ENCODE assay signal across 15 cellular contexts in genomic region chr14:70448633-70449032, GRCh38. TPM values are rescaled to one million over a fixed set of nuclear protein-coding genes. Genes with fewer than 3 reads are reported as not detected.
A peak's percentile ranks its signal among the peaks of the same experiment; 100 is the strongest.
DNase-seq lines count a peak whose midpoint lies in the region; ATAC-seq and TF ChIP-seq lines count a peak whose summit lies in the region.
"Had no signal": no experiment of that assay in that cellular context is flagged by ENCODE, and none has a peak within 500 bp of the region (broad histone marks: within the 10 kb centered on the region; RNA-seq: fewer than 3 reads in every experiment).

No MANE protein-coding gene starts in this region.

- H4K20me1 ChIP-seq in hepatocyte (ENCODE audit: insufficient read depth, poor library complexity, severe bottlenecking) = no peaks in the 10 kb centered on the region
- H4K20me1 ChIP-seq in SK-N-SH (ENCODE audit: insufficient read depth) = no peaks in the 10 kb centered on the region

- H3K4me1 ChIP-seq in SJCRH30 (peaks cover 4% of the 10 kb centered on the region), hepatocyte (ENCODE audit: insufficient read depth) (no peaks in the 10 kb centered on the region), SK-N-SH (ENCODE audit: control insufficient read depth in 1 of 2, insufficient read depth in 2 of 2, low read depth in 1 of 2, low read length in 1 of 2) (no peaks in the 10 kb centered on the region)
- H3K4me1 ChIP-seq: spleen had no signal

- H3K4me3 Mint-ChIP-seq in naive thymus-derived CD8-positive, alpha-beta T cell = no peak overlapping the region
- H3K4me3 Mint-ChIP-seq: activated CD8-positive, alpha-beta T cell treated with anti-CD3 and anti-CD28 coated beads, Interleukin-2, amount 10 ng/mL, durations not matched to agents 7 days and 5 days; activated naive CD4-positive, alpha-beta T cell treated with anti-CD3 and anti-CD28 coated beads, Interleukin-2, amount 10 ng/mL, durations not matched to agents 7 days and 5 days had no signal

- no peaks in the 10 kb centered on the region for H3K79me2 ChIP-seq in hepatocyte
- H3K79me2 ChIP-seq in SK-N-SH (ENCODE audit: insufficient read depth) = no peaks in the 10 kb centered on the region

- H3K36me3 Mint-ChIP-seq in naive thymus-derived CD8-positive, alpha-beta T cell = peaks cover 9 to 35% (median 26%) of the 10 kb centered on the region in 3 donors
- H3K36me3 Mint-ChIP-seq: activated naive CD4-positive, alpha-beta T cell treated with anti-CD3 and anti-CD28 coated beads, Interleukin-2, amount 10 ng/mL, durations not matched to agents 7 days and 5 days had no signal

- H3K27ac Mint-ChIP-seq in naive thymus-derived CD8-positive, alpha-beta T cell = no peak overlapping the region
- H3K27ac Mint-ChIP-seq: activated CD8-positive, alpha-beta T cell treated with anti-CD3 and anti-CD28 coated beads, Interleukin-2, amount 10 ng/mL, durations not matched to agents 7 days and 5 days; activated naive CD4-positive, alpha-beta T cell treated with anti-CD3 and anti-CD28 coated beads, Interleukin-2, amount 10 ng/mL, durations not matched to agents 7 days and 5 days had no signal

- ATAC-seq in naive thymus-derived CD8-positive, alpha-beta T cell = no peak
- ATAC-seq: activated CD8-positive, alpha-beta T cell treated with anti-CD3 and anti-CD28 coated beads, Interleukin-2, amount 10 ng/mL, durations not matched to agents 7 days and 5 days had no signal

- no peaks in the 10 kb centered on the region for H3K27me3 Mint-ChIP-seq in naive thymus-derived CD8-positive, alpha-beta T cell
- H3K27me3 Mint-ChIP-seq: activated naive CD4-positive, alpha-beta T cell treated with anti-CD3 and anti-CD28 coated beads, Interleukin-2, amount 10 ng/mL, durations not matched to agents 7 days and 5 days had no signal

- no peak for TF ChIP-seq RAD21 in SK-N-SH (IDR thresholded peaks at IDR 0.05; ENCODE audit: low read length)

- H3F3A ChIP-seq in SK-N-SH (replicated peaks; ENCODE audit: insufficient read depth) = no peaks in the 10 kb centered on the region

- H3K27me3 ChIP-seq in SJCRH30 = no peaks in the 10 kb centered on the region
- no peaks in the 10 kb centered on the region for H3K27me3 ChIP-seq in hepatocyte
- H3K27me3 ChIP-seq in SK-N-SH (ENCODE audit: insufficient read depth) = no peaks in the 10 kb centered on the region
- H3K27me3 ChIP-seq: spleen had no signal

- H3K27ac ChIP-seq in SJCRH30 = no peak overlapping the region
- no peak overlapping the region for H3K27ac ChIP-seq in hepatocyte
- H3K27ac ChIP-seq in SK-N-SH (ENCODE audit: low read depth in 2 of 2, low read length in 1 of 2) = no peak overlapping the region
- H3K27ac ChIP-seq: PC-9, spleen had no signal

- H3K36me3 ChIP-seq in SJCRH30 = no peaks in the 10 kb centered on the region
- H3K36me3 ChIP-seq in hepatocyte (replicated peaks; ENCODE audit: insufficient read depth, low read depth) = no peaks in the 10 kb centered on the region
- no peaks in the 10 kb centered on the region for H3K36me3 ChIP-seq in SK-N-SH (replicated peaks in 1 of 2; ENCODE audit: control insufficient read depth in 1 of 2, insufficient read depth in 2 of 2, low read length in 1 of 2)

- H3K9me3 Mint-ChIP-seq in naive thymus-derived CD8-positive, alpha-beta T cell = peaks cover 3 to 33% (median 12%) of the 10 kb centered on the region in 9 donors

- POLR2A ChIA-PET in AG04449 (lab: Yijun Ruan, JAX) = no interaction called here
- POLR2A ChIA-PET in naive thymus-derived CD8-positive, alpha-beta T cell (lab: Charles Lee) = no interaction called here
- POLR2A ChIA-PET in SK-N-SH (lab: Yijun Ruan, JAX) = no interaction called here

- DNase-seq in AG04449 (ENCODE audit: low read depth, low spot score) (peak; percentile 5), HFF-Myc (ENCODE audit: extremely low read depth, low read depth) (peak; percentile 39), SJCRH30 (peak; percentile 42 to 68), hepatocyte (ENCODE audit: low spot score) (peak; percentile 32), hippocampal formation (lab: John Stamatoyannopoulos, UW) (no peak), GM20000 (ENCODE audit: low spot score) (no peak), SK-N-SH (no peak)
- no peak for DNase-seq in naive thymus-derived CD8-positive, alpha-beta T cell
- DNase-seq: activated CD8-positive, alpha-beta T cell treated with anti-CD3 and anti-CD28 coated beads, Interleukin-2, amount 10 ng/mL, durations not matched to agents 7 days and 5 days; activated naive CD4-positive, alpha-beta T cell treated with anti-CD3 and anti-CD28 coated beads, Interleukin-2, amount 10 ng/mL, durations not matched to agents 7 days and 5 days; AML-193; NCI-H2081 treated with DMSO at 0.1 percent for 48 hours; spleen had no signal

- no peaks in the 10 kb centered on the region for H3K9me2 ChIP-seq in hepatocyte (replicated peaks; ENCODE audit: insufficient read depth)
- no peaks in the 10 kb centered on the region for H3K9me2 ChIP-seq in SK-N-SH

- no peak overlapping the region for H3K4me2 ChIP-seq in hepatocyte
- no peak overlapping the region for H3K4me2 ChIP-seq in SK-N-SH
- H3K4me2 ChIP-seq: PC-9 had no signal

- H3K4me3 ChIP-seq in AG04449 (ENCODE audit: low read depth, low read length) (no peak overlapping the region), HFF-Myc (replicated peaks; ENCODE audit: low read depth, low read length) (no peak overlapping the region), SJCRH30 (no peak overlapping the region), hepatocyte (no peak overlapping the region), SK-N-SH (ENCODE audit: low read depth in 2 of 2, low read length in 1 of 2) (no peak overlapping the region)
- H3K4me3 ChIP-seq: PC-9, spleen had no signal

- H3K4me1 Mint-ChIP-seq in naive thymus-derived CD8-positive, alpha-beta T cell = no peaks in the 10 kb centered on the region
- H3K4me1 Mint-ChIP-seq: activated naive CD4-positive, alpha-beta T cell treated with anti-CD3 and anti-CD28 coated beads, Interleukin-2, amount 10 ng/mL, durations not matched to agents 7 days and 5 days had no signal

- no peak for TF ChIP-seq CTCF in AG04449 (IDR thresholded peaks at IDR 0.05; ENCODE audit: insufficient read depth, low read length, missing control alignments)
- no peak for TF ChIP-seq CTCF in HFF-Myc (IDR thresholded peaks at IDR 0.05; ENCODE audit: low read depth, low read length, missing control alignments)
- no peak for TF ChIP-seq CTCF in hepatocyte (IDR thresholded peaks at IDR 0.05; ENCODE audit: poor library complexity)
- TF ChIP-seq CTCF in GM20000 (IDR thresholded peaks at IDR 0.05; ENCODE audit: extremely low read depth, missing control alignments) = no peak
- no peak for TF ChIP-seq CTCF in SK-N-SH (IDR thresholded peaks at IDR 0.05)

- H3K9me3 ChIP-seq in SJCRH30 (replicated peaks) (peaks cover 2% of the 10 kb centered on the region; the same call in 1 of the 2 replicates), hepatocyte (ENCODE audit: low read depth) (no peaks in the 10 kb centered on the region), SK-N-SH (no peaks in the 10 kb centered on the region)

- H3K9ac ChIP-seq in SK-N-SH = no peak overlapping the region

- no peak for TF ChIP-seq EP300 in SK-N-SH (IDR thresholded peaks at IDR 0.05; ENCODE audit: borderline replicate concordance in 1 of 2, low read depth in 1 of 2, low read length in 1 of 2)

- CTCF ChIA-PET in AG04449 (lab: Yijun Ruan, JAX) (no interaction called here), SK-N-SH (lab: Yijun Ruan, JAX) (no interaction called here)

- H2AFZ ChIP-seq in hepatocyte (no peak overlapping the region), SK-N-SH (ENCODE audit: low read depth) (no peak overlapping the region)
- H2AFZ ChIP-seq: PC-9 had no signal

- WGBS in hepatocyte (ENCODE audit: low lambda C conversion rate, missing lambda C conversion rate) = 83% methylated on average over 3 of the region's 3 CpGs
- WGBS in SK-N-SH (ENCODE audit: low lambda C conversion rate) = 11% methylated on average over 3 of the region's 3 CpGs

TF ChIP-seq in SK-N-SH, 30 proteins besides CTCF, POLR2A, EP300 and RAD21 (continues in another document):
- no peak for TF ChIP-seq FOXJ3 (CRISPR knock-in tag; IDR thresholded peaks at IDR 0.05)
- TF ChIP-seq POLR2AphosphoS5 (IDR thresholded peaks at IDR 0.05; ENCODE audit: low read depth, low read length) = no peak
- TF ChIP-seq USF1 (IDR thresholded peaks at IDR 0.05; ENCODE audit: borderline replicate concordance, low read depth) = no peak
- no peak for TF ChIP-seq CHD2 (IDR thresholded peaks at IDR 0.05; ENCODE audit: low read length, partially characterized antibody)
- TF ChIP-seq GABPA (IDR thresholded peaks at IDR 0.05; ENCODE audit: low read depth) = no peak

RNA-seq across cellular contexts. Expression of gene ADAM21, which starts 3.3 kb away (rescaled TPM):
- 0.15 and 0.67 TPM in 2 replicates for total RNA-seq in SJCRH30 (2014; rRNA removed; shearing (Covaris generic))
- 0.43 TPM in 1 of 2 replicates, not detected in the other for total RNA-seq in hepatocyte
- polyA plus RNA-seq in hepatocyte (1.1 TPM in 1 of 2 replicates, not detected in the other), SK-N-SH (2012; rRNA removed) (1.6 and 3.1 TPM in 2 replicates)
- under 1 TPM in 1 of 2 experiments, not detected in 1; 0.18 TPM for total RNA-seq in naive thymus-derived CD8-positive, alpha-beta T cell
- polyA plus RNA-seq in naive thymus-derived CD8-positive, alpha-beta T cell = under 1 TPM; 0.08 to 0.56 (median 0.25) TPM
- polyA plus RNA-seq in SK-N-SH (2012; cell fraction: cytosol; rRNA removed) = 3.0 TPM in 2 replicates
- 0.60 and 1.7 TPM in 2 replicates for polyA plus RNA-seq in SK-N-SH (2012; cell fraction: nucleus; rRNA removed)
- total RNA-seq: activated CD8-positive, alpha-beta T cell treated with anti-CD3 and anti-CD28 coated beads, Interleukin-2, amount 10 ng/mL, durations not matched to agents 7 days and 5 days; PC-9; urinary bladder had no signal

RNA-seq across cellular contexts. Expression of gene SYNJ2BP, which starts 31.7 kb away (rescaled TPM):
- total RNA-seq in SJCRH30 (2014; rRNA removed; shearing (Covaris generic)) = 23.0 and 25.5 TPM in 2 replicates
- total RNA-seq in hepatocyte = 37.2 and 38.6 TPM in 2 replicates
- polyA plus RNA-seq in hepatocyte (25.9 and 35.5 TPM in 2 replicates), SK-N-SH (2012; rRNA removed) (12.4 and 20.5 TPM in 2 replicates)
- 10 to 100 TPM; 18.6 to 19.9 TPM for total RNA-seq in naive thymus-derived CD8-positive, alpha-beta T cell
- polyA plus RNA-seq in naive thymus-derived CD8-positive, alpha-beta T cell = 10 to 100 TPM; 13.2 to 16.6 (median 15.7) TPM
- 17.1 and 19.3 TPM in 2 replicates for polyA plus RNA-seq in SK-N-SH (2012; cell fraction: cytosol; rRNA removed)
- 9.1 and 20.5 TPM in 2 replicates for polyA plus RNA-seq in SK-N-SH (2012; cell fraction: nucleus; rRNA removed)

Comparison
In these comparisons a context has a peak if more than half of its experiments do, and no peak if none do; other contexts are left out.
1. DNase-seq: peak in AG04449 (single experiment), HFF-Myc (single experiment), SJCRH30 (2 of 2) and hepatocyte (single experiment); none in hippocampal formation (0 of 2), naive thymus-derived CD8-positive, alpha-beta T cell (0 of 10), GM20000 (single experiment) and SK-N-SH (single experiment).